ENCODE assay signal across 26 cellular contexts in the genomic region with DNA sequence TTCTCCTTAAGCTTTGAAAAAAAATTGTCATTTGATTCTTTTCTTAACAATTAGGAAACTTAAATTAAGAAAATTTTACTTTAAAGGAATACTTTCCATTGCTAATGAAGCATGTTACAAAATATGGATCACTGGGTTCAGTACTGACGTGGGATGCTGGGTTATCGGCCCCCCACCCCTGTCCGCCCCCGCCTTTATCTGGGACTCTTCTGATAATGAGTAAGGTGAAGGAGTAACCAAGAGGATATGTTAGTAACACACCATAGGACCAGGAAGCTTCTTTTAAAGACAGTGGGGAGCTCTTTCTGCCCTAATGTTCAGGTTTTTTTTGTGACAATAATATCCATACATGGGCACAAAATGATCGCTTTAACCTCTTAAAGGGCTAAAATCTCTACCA.
"Had no signal": no experiment of that assay in that cellular context is flagged by ENCODE, and none has a peak within 500 bp of the region (broad histone marks: within the 10 kb centered on the region; RNA-seq: fewer than 3 reads in every experiment).

No MANE protein-coding gene starts in this region.

- H3K36me3 ChIP-seq: colonic mucosa had no signal

- H3K27me3 ChIP-seq: colonic mucosa, dorsolateral prefrontal cortex, esophagus muscularis mucosa, esophagus squamous epithelium, foreskin keratinocyte, gastrocnemius medialis, gastroesophageal sphincter, heart left ventricle, heart right ventricle had no signal

- H3K4me1 ChIP-seq: colonic mucosa, esophagus squamous epithelium, foreskin keratinocyte, gastroesophageal sphincter had no signal

- H3K4me3 ChIP-seq: colonic mucosa, coronary artery, dorsolateral prefrontal cortex, esophagus muscularis mucosa, esophagus squamous epithelium, gastrocnemius medialis, gastroesophageal sphincter, heart left ventricle, heart right ventricle had no signal

- H3K9me3 ChIP-seq: colonic mucosa, esophagus muscularis mucosa, esophagus squamous epithelium, gastrocnemius medialis, gastroesophageal sphincter, heart left ventricle, heart right ventricle had no signal

- DNase-seq: colonic mucosa; cortex of kidney; dermis blood vessel endothelial cell; dorsolateral prefrontal cortex; effector CD4-positive, alpha-beta T cell; effector CD8-positive, alpha-beta T cell; effector memory CD4-positive, alpha-beta T cell; effector memory CD8-positive, alpha-beta T cell; endodermal cell; erythroblast; esophagus squamous epithelium; foreskin keratinocyte; foreskin melanocyte; gastrocnemius medialis; glutamatergic neuron; head of caudate nucleus; heart left ventricle; heart right ventricle had no signal

- FAIRE-seq: colon, endometrium, frontal cortex had no signal

- H3K27ac ChIP-seq: colonic mucosa, coronary artery, dorsolateral prefrontal cortex, epithelial cell of prostate, esophagus muscularis mucosa, esophagus squamous epithelium, foreskin keratinocyte, gastrocnemius medialis, gastroesophageal sphincter, heart left ventricle, heart right ventricle had no signal

- ATAC-seq: effector memory CD8-positive, alpha-beta T cell; esophagus mucosa; foreskin keratinocyte; gastrocnemius medialis; gastroesophageal sphincter; heart left ventricle; heart right ventricle had no signal
